Comparison of ENCODE assay signal across 20 cellular contexts in genomic region chr2:82591718-82592117, GRCh38.
"Had no signal": no experiment of that assay in that cellular context is flagged by ENCODE, and none has a peak within 500 bp of the region (broad histone marks: within the 10 kb centered on the region; RNA-seq: fewer than 3 reads in every experiment).

No MANE protein-coding gene starts in this region.

- H3K9me3 ChIP-seq: SK-N-SH had no signal

- H3K4me2 ChIP-seq: SK-N-SH had no signal

- H3K9ac ChIP-seq: SK-N-SH had no signal

- H3K27ac ChIP-seq: RWPE1 had no signal

- DNase-seq: IMR-90, Karpas-422, KG1, MM.1S, NCI-H1092 treated with DMSO at 0.1 percent for 48 hours, NCI-H1436, NCI-H187, NCI-H2029, NCI-H2081 treated with DMSO at 0.1 percent for 48 hours, NCI-H2171, NCI-H226, NCI-H446, NCI-H510A, NCI-H524 treated with DMSO at 0.1 percent for 48 hours, NCI-H774, PC-3, SHP77, SK-N-SH had no signal

- ATAC-seq: Panc1, PC-3 had no signal
